Comparison of ENCODE assay signal across 19 cellular contexts in genomic region chr10:43199684-43200537, GRCh38.
DNase-seq lines count a peak whose midpoint lies in the region; ATAC-seq and TF ChIP-seq lines count a peak whose summit lies in the region.
"Had no signal": no experiment of that assay in that cellular context is flagged by ENCODE, and none has a peak within 500 bp of the region (broad histone marks: within the 10 kb centered on the region; RNA-seq: fewer than 3 reads in every experiment).

No MANE protein-coding gene starts in this region.

- no peak for TF ChIP-seq CTCF in osteoblast (IDR thresholded peaks at IDR 0.05; ENCODE audit: extremely low read depth, low read depth, low read length)

- no peaks in the 10 kb centered on the region for H3K36me3 ChIP-seq in osteoblast (ENCODE audit: insufficient read depth, low read length)
- H3K36me3 ChIP-seq: HAP-1, thyroid gland had no signal

- H3K4me3 Mint-ChIP-seq in central memory CD8-positive, alpha-beta T cell = no peak overlapping the region
- H3K4me3 Mint-ChIP-seq: nephron progenitor cell; stimulated activated effector memory CD8-positive, alpha-beta T cell treated with anti-CD3 and anti-CD28 coated beads, Interleukin-12 subunit alpha, Interleukin-12 subunit beta, amount 100 ng/mL, for 72 hours had no signal

- H3K4me3 ChIP-seq in osteoblast (ENCODE audit: insufficient read depth, low read length) = no peak overlapping the region
- H3K4me3 ChIP-seq: HAP-1, thyroid gland had no signal

- H4K20me1 ChIP-seq in osteoblast (ENCODE audit: insufficient read depth, low read length) = no peaks in the 10 kb centered on the region

- H3K9me3 ChIP-seq in osteoblast (ENCODE audit: low read depth, low read length) = no peaks in the 10 kb centered on the region
- H3K9me3 ChIP-seq: HAP-1, thyroid gland had no signal

- H3K9me3 Mint-ChIP-seq in central memory CD8-positive, alpha-beta T cell = no peaks in the 10 kb centered on the region
- H3K9me3 Mint-ChIP-seq: IgD-negative memory B cell; nephron progenitor cell; stimulated activated effector memory CD8-positive, alpha-beta T cell treated with anti-CD3 and anti-CD28 coated beads, Interleukin-12 subunit alpha, Interleukin-12 subunit beta, amount 100 ng/mL, for 72 hours had no signal

- H3K27me3 Mint-ChIP-seq in central memory CD8-positive, alpha-beta T cell = no peaks in the 10 kb centered on the region

- H2AFZ ChIP-seq in osteoblast (ENCODE audit: low read length) = no peak overlapping the region

- peaks cover 21% of the 10 kb centered on the region for H3K36me3 Mint-ChIP-seq in central memory CD8-positive, alpha-beta T cell (ENCODE audit: insufficient read depth)

- H3K27me3 ChIP-seq in osteoblast (ENCODE audit: insufficient read depth, low read length) = no peaks in the 10 kb centered on the region
- H3K27me3 ChIP-seq: thyroid gland had no signal

- no peak overlapping the region for H3K27ac Mint-ChIP-seq in central memory CD8-positive, alpha-beta T cell (ENCODE audit: low read depth)
- H3K27ac Mint-ChIP-seq: IgD-negative memory B cell; nephron progenitor cell; stimulated activated effector memory CD8-positive, alpha-beta T cell treated with anti-CD3 and anti-CD28 coated beads, Interleukin-12 subunit alpha, Interleukin-12 subunit beta, amount 100 ng/mL, for 72 hours had no signal

- no peak overlapping the region for H3K27ac ChIP-seq in osteoblast (ENCODE audit: low read depth, low read length)
- H3K27ac ChIP-seq: thyroid gland had no signal

- ATAC-seq in central memory CD8-positive, alpha-beta T cell (replicated peaks; ENCODE audit: extremely low read depth, poor library complexity, severe bottlenecking) = no peak
- no peak for ATAC-seq in GM18870 (IDR thresholded peaks at IDR 0.05; ENCODE audit: unreplicated experiment)
- ATAC-seq: stimulated activated effector memory CD8-positive, alpha-beta T cell treated with anti-CD3 and anti-CD28 coated beads, Interleukin-12 subunit alpha, Interleukin-12 subunit beta, amount 100 ng/mL, for 72 hours had no signal

- peaks cover 7% of the 10 kb centered on the region for H3K4me1 Mint-ChIP-seq in central memory CD8-positive, alpha-beta T cell

- peak; percentile 3 for DNase-seq in stimulated activated CD4-positive, alpha-beta T cell treated with anti-CD3 and anti-CD28 coated beads, Interleukin-4, amount 100 ng/mL, for 24 hours
- no peak for DNase-seq in stimulated activated CD4-positive, alpha-beta T cell treated with anti-CD3 and anti-CD28 coated beads, Interleukin-1b, Interleukin-23, amount 100 ng/mL, for 48 hours
- peak; percentile 8 to 12 for DNase-seq in central memory CD8-positive, alpha-beta T cell (ENCODE audit: low spot score in 2 of 2)
- peak; percentile 76 for DNase-seq in osteoblast (ENCODE audit: insufficient read length, low spot score, missing footprints)
- no peak for DNase-seq in NCI-H2196 treated with DMSO at 0.1 percent for 48 hours (lab: John Stamatoyannopoulos, UW; ENCODE audit: unreplicated experiment)
- DNase-seq in KG1 (lab: John Stamatoyannopoulos, UW) = no peak
- DNase-seq: activated gamma-delta T cell; central memory CD4-positive, alpha-beta T cell; effector CD8-positive, alpha-beta T cell; islet precursor cell; NCI-H1930; SHP77 treated with DMSO at 0.1 percent for 48 hours; stimulated activated CD4-positive, alpha-beta T cell treated with anti-CD3 and anti-CD28 coated beads, Interleukin-12 subunit alpha, Interleukin-12 subunit beta, amount 100 ng/mL, for 4 hours; thyroid gland had no signal

- no peaks in the 10 kb centered on the region for H3K79me2 ChIP-seq in osteoblast (ENCODE audit: insufficient read depth, low read length)

- H3K4me2 ChIP-seq in osteoblast (ENCODE audit: insufficient read depth, low read length) = no peak overlapping the region

- H3K4me1 ChIP-seq in osteoblast (ENCODE audit: insufficient read depth, low read length) = no peaks in the 10 kb centered on the region
- H3K4me1 ChIP-seq: HAP-1 had no signal

Comparison
In these comparisons a context has a peak if more than half of its experiments do, and no peak if none do; other contexts are left out.
1. DNase-seq: peak in stimulated activated CD4-positive, alpha-beta T cell treated with anti-CD3 and anti-CD28 coated beads, Interleukin-4, amount 100 ng/mL, for 24 hours (single experiment), central memory CD8-positive, alpha-beta T cell (2 of 2) and osteoblast (single experiment); none in stimulated activated CD4-positive, alpha-beta T cell treated with anti-CD3 and anti-CD28 coated beads, Interleukin-1b, Interleukin-23, amount 100 ng/mL, for 48 hours (single experiment), NCI-H2196 treated with DMSO at 0.1 percent for 48 hours (single experiment) and KG1 (single experiment).